Comparison of ENCODE assay signal across 8 cellular contexts in genomic region chr1:186082235-186082937, GRCh38.
DNase-seq lines count a peak whose midpoint lies in the region; ATAC-seq and TF ChIP-seq lines count a peak whose summit lies in the region.

No MANE protein-coding gene starts in this region.

- H3K4me1 Mint-ChIP-seq in osteocyte (ENCODE audit: unreplicated experiment), result peaks cover 13% of the 10 kb centered on the region

- peaks cover 50% of the 10 kb centered on the region for H3K36me3 Mint-ChIP-seq in osteocyte (ENCODE audit: unreplicated experiment)

- no peak overlapping the region for H3K4me3 Mint-ChIP-seq in osteocyte (ENCODE audit: unreplicated experiment)

- in situ Hi-C loops in GM13977 (cut with MboI; ENCODE audit: low pct_unique_long_range_greater_than_20kb, low sequenced_read_pairs, unreplicated experiment), result no loop called here

- peak; percentile 67 for ATAC-seq in GM18867 (IDR thresholded peaks at IDR 0.05; ENCODE audit: unreplicated experiment)
- ATAC-seq in HG02973 (IDR thresholded peaks at IDR 0.05; ENCODE audit: unreplicated experiment), result peak; percentile 54

- no peaks in the 10 kb centered on the region for H3K27me3 Mint-ChIP-seq in osteocyte (ENCODE audit: unreplicated experiment)

- peak overlapping the region; percentile 90 for H3K27ac Mint-ChIP-seq in osteocyte (ENCODE audit: unreplicated experiment)

- H3K9me3 Mint-ChIP-seq in osteocyte (ENCODE audit: unreplicated experiment), result no peaks in the 10 kb centered on the region

- no peak for TF ChIP-seq CTCF in osteocyte (IDR thresholded peaks at IDR 0.05)
- no peak for TF ChIP-seq CTCF in GM13977 (IDR thresholded peaks at IDR 0.05; ENCODE audit: extremely low read depth, insufficient read depth, missing control alignments)

- peak; percentile 43 for DNase-seq in Ammon's horn (ENCODE audit: low spot score)
- DNase-seq in NCI-H1417 treated with DMSO at 0.1 percent for 48 hours (lab: John Stamatoyannopoulos, UW), result peak; percentile 86
- DNase-seq in SKM-1 (lab: John Stamatoyannopoulos, UW; ENCODE audit: unreplicated experiment), result peak; percentile 41
- peak; percentile 18 for DNase-seq in fibroblast of the conjunctiva (ENCODE audit: low read depth)
- peak; percentile 85 for DNase-seq in osteocyte (ENCODE audit: extremely low spot score, unreplicated experiment)
- DNase-seq in GM13977 (ENCODE audit: low spot score), result no peak
